In genomic region chr14:74566174-74567125, GRCh38 we compare ENCODE assay signal across 1 cellular context.
TF ChIP-seq lines count a peak whose summit lies in the region.

No MANE protein-coding gene starts in this region.

TF ChIP-seq in GM23338, 12 proteins besides CTCF, POLR2A, EP300 and RAD21 (continued from another document):
- no peak for TF ChIP-seq ZNF462 (CRISPR knock-in tag; IDR thresholded peaks at IDR 0.05)
